ENCODE assay signal across 8 cellular contexts in the genomic region with DNA sequence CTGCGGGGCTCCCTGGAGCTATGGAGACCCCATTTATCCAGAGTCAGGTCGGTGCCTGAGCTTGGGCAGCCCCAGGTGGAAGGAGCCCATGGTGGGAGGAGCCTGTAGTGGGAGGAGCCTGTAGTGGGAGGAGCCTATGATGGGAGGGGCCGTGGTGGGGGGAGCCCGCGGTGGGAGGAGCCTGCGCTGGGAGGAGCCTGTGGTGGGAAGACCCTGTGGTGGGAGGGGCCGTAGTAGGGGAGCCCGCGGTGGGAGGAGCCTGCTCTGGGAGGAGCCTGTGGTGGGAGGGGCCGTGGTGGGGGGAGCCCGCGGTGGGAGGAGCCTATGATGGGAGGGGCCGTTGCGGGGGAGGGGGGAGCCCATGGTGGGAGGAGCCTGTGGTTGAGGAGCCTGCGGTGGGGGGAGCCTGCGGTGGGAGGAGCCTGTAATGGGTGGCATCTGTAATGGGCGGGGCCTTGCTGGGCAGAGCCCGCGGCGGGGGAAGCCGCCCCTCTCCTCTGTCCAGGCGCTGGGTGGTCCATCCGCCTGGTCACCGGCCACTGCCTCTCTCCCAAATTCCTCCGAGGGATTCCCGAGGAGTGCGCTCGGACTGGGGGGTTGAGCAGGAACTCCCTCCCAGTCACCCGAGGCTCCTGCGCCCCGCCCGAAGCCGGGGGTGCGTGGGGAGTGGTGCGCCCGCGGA. TPM values are rescaled to one million over a fixed set of nuclear protein-coding genes. Genes with fewer than 3 reads are reported as not detected.
A peak's percentile ranks its signal among the peaks of the same experiment; 100 is the strongest.
DNase-seq lines count a peak whose midpoint lies in the region; ATAC-seq, FAIRE-seq and TF ChIP-seq lines count a peak whose summit lies in the region.

No MANE protein-coding gene starts in this region.

- H3K27ac Mint-ChIP-seq in activated T-helper 2 cell treated with anti-CD3 and anti-CD28 coated beads, Interferon-gamma antibody, Interleukin-2, Interleukin-4, amounts not matched to agents 10 μg/mL and 5 μg/mL and 100 μg/mL, durations not matched to agents 14 hours and 24 hours and 36 hours: no peak overlapping the region

- H3K4me1 ChIP-seq in osteoblast (ENCODE audit: insufficient read depth, low read length) (no peaks in the 10 kb centered on the region), thyroid gland (peaks cover 9 to 13% of the 10 kb centered on the region in 2 donors)

- H3K4me3 Mint-ChIP-seq in activated T-helper 2 cell treated with anti-CD3 and anti-CD28 coated beads, Interferon-gamma antibody, Interleukin-2, Interleukin-4, amounts not matched to agents 10 μg/mL and 5 μg/mL and 100 μg/mL, durations not matched to agents 14 hours and 24 hours and 36 hours (ENCODE audit: low read depth): peak overlapping the region; percentile 42

- H3K4me3 ChIP-seq in fibroblast of villous mesenchyme (ENCODE audit: low read depth, low read length) (peak overlapping the region; percentile 77), osteoblast (ENCODE audit: insufficient read depth, low read length) (peak overlapping the region; percentile 72), thyroid gland (replicated peaks in 1 of 3) (peak overlapping the region in 2 of 3 donors; percentile 50 to 79)

- H2AFZ ChIP-seq in osteoblast (ENCODE audit: low read length): peak overlapping the region; percentile 68

- peak; percentile 15 to 33 for DNase-seq in NCI-H2081 (lab: John Stamatoyannopoulos, UW)
- no peak for DNase-seq in NCI-H2081 treated with DMSO at 0.1 percent for 48 hours (lab: John Stamatoyannopoulos, UW)
- DNase-seq in RCC 7860 (ENCODE audit: low spot score): peak; percentile 21
- peak; percentile 84 for DNase-seq in activated T-helper 2 cell treated with anti-CD3 and anti-CD28 coated beads, Interferon-gamma antibody, Interleukin-2, Interleukin-4, amounts not matched to agents 10 μg/mL and 5 μg/mL and 100 μg/mL, durations not matched to agents 14 hours and 24 hours and 36 hours (ENCODE audit: low spot score)
- DNase-seq in fibroblast of villous mesenchyme (ENCODE audit: low read depth): peak; percentile 92
- DNase-seq in osteoblast (ENCODE audit: insufficient read length, low spot score, missing footprints): peak; percentile 97
- DNase-seq in thyroid gland: peak; percentile 62 to 64

- no peaks in the 10 kb centered on the region for H3K9me3 ChIP-seq in osteoblast (ENCODE audit: low read depth, low read length)
- H3K9me3 ChIP-seq in thyroid gland: no peaks in the 10 kb centered on the region

- H3K27me3 Mint-ChIP-seq in activated T-helper 2 cell treated with anti-CD3 and anti-CD28 coated beads, Interferon-gamma antibody, Interleukin-2, Interleukin-4, amounts not matched to agents 10 μg/mL and 5 μg/mL and 100 μg/mL, durations not matched to agents 14 hours and 24 hours and 36 hours (ENCODE audit: low read depth): peaks cover 15% of the 10 kb centered on the region

- H4K20me1 ChIP-seq in osteoblast (ENCODE audit: insufficient read depth, low read length): no peaks in the 10 kb centered on the region

- peaks cover 8% of the 10 kb centered on the region for H3K4me1 Mint-ChIP-seq in activated T-helper 2 cell treated with anti-CD3 and anti-CD28 coated beads, Interferon-gamma antibody, Interleukin-2, Interleukin-4, amounts not matched to agents 10 μg/mL and 5 μg/mL and 100 μg/mL, durations not matched to agents 14 hours and 24 hours and 36 hours (ENCODE audit: low read depth)

- H3K36me3 ChIP-seq in osteoblast (ENCODE audit: insufficient read depth, low read length) (no peaks in the 10 kb centered on the region), thyroid gland (no peaks in the 10 kb centered on the region)

- peak overlapping the region; percentile 82 for H3K4me2 ChIP-seq in osteoblast (ENCODE audit: insufficient read depth, low read length)

- TF ChIP-seq POLR2A in thyroid gland (IDR thresholded peaks at IDR 0.05): peak in 1 of 2 donors; percentile 24

- no peaks in the 10 kb centered on the region for H3K79me2 ChIP-seq in osteoblast (ENCODE audit: insufficient read depth, low read length)

- H3K27ac ChIP-seq in osteoblast (ENCODE audit: low read depth, low read length) (no peak overlapping the region), thyroid gland (no peak overlapping the region)

- no peaks in the 10 kb centered on the region for H3K9me3 Mint-ChIP-seq in activated T-helper 2 cell treated with anti-CD3 and anti-CD28 coated beads, Interferon-gamma antibody, Interleukin-2, Interleukin-4, amounts not matched to agents 10 μg/mL and 5 μg/mL and 100 μg/mL, durations not matched to agents 14 hours and 24 hours and 36 hours

- intact Hi-C loops in activated T-helper 2 cell treated with anti-CD3 and anti-CD28 coated beads, Interferon-gamma antibody, Interleukin-2, Interleukin-4, amounts not matched to agents 10 μg/mL and 5 μg/mL and 100 μg/mL, durations not matched to agents 14 hours and 24 hours and 36 hours (cut with micrococcal nuclease): loop anchor here (1.0 to 5.0 kb wide), 5 partner anchors 15 to 691 kb away; partner anchors contain the start of genes GMEB2, PPDPF and TCFL5
- intact Hi-C loops in thyroid gland (cut with DNase I): no loop called here

- H3K36me3 Mint-ChIP-seq in activated T-helper 2 cell treated with anti-CD3 and anti-CD28 coated beads, Interferon-gamma antibody, Interleukin-2, Interleukin-4, amounts not matched to agents 10 μg/mL and 5 μg/mL and 100 μg/mL, durations not matched to agents 14 hours and 24 hours and 36 hours (ENCODE audit: low read depth): no peaks in the 10 kb centered on the region

- TF ChIP-seq CTCF in fibroblast of villous mesenchyme (IDR thresholded peaks at IDR 0.05; ENCODE audit: insufficient read depth, low read depth, low read length) (no peak), osteoblast (IDR thresholded peaks at IDR 0.05; ENCODE audit: extremely low read depth, low read depth, low read length) (no peak), thyroid gland (IDR thresholded peaks at IDR 0.05) (no peak)

- 1 to 2% methylated on average over 14 to 15 of the region's 37 CpGs for WGBS in thyroid gland, 2 donors

- H3K27me3 ChIP-seq in osteoblast (ENCODE audit: insufficient read depth, low read length): peaks cover 8% of the 10 kb centered on the region
- no peaks in the 10 kb centered on the region for H3K27me3 ChIP-seq in thyroid gland

- FAIRE-seq in RCC 7860 (lab: Jason Lieb, UNC): no peak

- ATAC-seq in HG03571 (IDR thresholded peaks at IDR 0.05; ENCODE audit: unreplicated experiment): peak; percentile 34

RNA-seq across cellular contexts. Expression of gene FNDC11, which starts 0.6 kb away (rescaled TPM):
- 0.18 and 0.27 TPM in 2 replicates for total RNA-seq in activated T-helper 2 cell treated with anti-CD3 and anti-CD28 coated beads, Interferon-gamma antibody, Interleukin-2, Interleukin-4, amounts not matched to agents 10 μg/mL and 5 μg/mL and 100 μg/mL, durations not matched to agents 14 hours and 24 hours and 36 hours
- total RNA-seq in fibroblast of villous mesenchyme (0.86 and 0.97 TPM in 2 replicates), osteoblast (under 0.01 TPM in 1 of 2 replicates, not detected in the other), thyroid gland (under 1 TPM in 3 of 4 donors, not detected in 1; 0.39 to 0.89 (median 0.40) TPM)

RNA-seq across cellular contexts. Expression of gene SRMS, which starts 5.8 kb away (rescaled TPM):
- not detected in 2 replicates for total RNA-seq in activated T-helper 2 cell treated with anti-CD3 and anti-CD28 coated beads, Interferon-gamma antibody, Interleukin-2, Interleukin-4, amounts not matched to agents 10 μg/mL and 5 μg/mL and 100 μg/mL, durations not matched to agents 14 hours and 24 hours and 36 hours
- total RNA-seq in fibroblast of villous mesenchyme (not detected in 2 replicates), osteoblast (not detected in 2 replicates), thyroid gland (not detected)

RNA-seq across cellular contexts. Expression of gene PTK6, which starts 16.2 kb away (rescaled TPM):
- 0.32 and 0.46 TPM in 2 replicates for total RNA-seq in activated T-helper 2 cell treated with anti-CD3 and anti-CD28 coated beads, Interferon-gamma antibody, Interleukin-2, Interleukin-4, amounts not matched to agents 10 μg/mL and 5 μg/mL and 100 μg/mL, durations not matched to agents 14 hours and 24 hours and 36 hours
- under 0.01 TPM in 2 replicates for total RNA-seq in fibroblast of villous mesenchyme
- total RNA-seq in osteoblast: under 0.01 TPM in 1 of 2 replicates, not detected in the other
- under 1 TPM in 1 of 4 donors, not detected in 3; 0.11 TPM for total RNA-seq in thyroid gland

RNA-seq across cellular contexts. Expression of gene HELZ2, which starts 20.6 kb away (rescaled TPM):
- 10.3 and 11.5 TPM in 2 replicates for total RNA-seq in activated T-helper 2 cell treated with anti-CD3 and anti-CD28 coated beads, Interferon-gamma antibody, Interleukin-2, Interleukin-4, amounts not matched to agents 10 μg/mL and 5 μg/mL and 100 μg/mL, durations not matched to agents 14 hours and 24 hours and 36 hours
- total RNA-seq in fibroblast of villous mesenchyme (29.0 and 46.6 TPM in 2 replicates), osteoblast (23.3 and 27.5 TPM in 2 replicates), thyroid gland (10 to 100 TPM; 24.3 to 45.5 (median 36.0) TPM)

RNA-seq across cellular contexts. Expression of gene PPDPF, which starts 32.8 kb away (rescaled TPM):
- 135 and 143 TPM in 2 replicates for total RNA-seq in activated T-helper 2 cell treated with anti-CD3 and anti-CD28 coated beads, Interferon-gamma antibody, Interleukin-2, Interleukin-4, amounts not matched to agents 10 μg/mL and 5 μg/mL and 100 μg/mL, durations not matched to agents 14 hours and 24 hours and 36 hours
- total RNA-seq in fibroblast of villous mesenchyme: 38.4 and 78.0 TPM in 2 replicates
- 52.2 and 85.4 TPM in 2 replicates for total RNA-seq in osteoblast
- total RNA-seq in thyroid gland: 100 to 1,000 TPM in 3 of 4 donors, 10 to 100 TPM in 1; 82.0 to 226 (median 146) TPM
